ENCODE assay signal across 35 cellular contexts in genomic region chrX:31962256-31962655, GRCh38.
"Had no signal": no experiment of that assay in that cellular context is flagged by ENCODE, and none has a peak within 500 bp of the region (broad histone marks: within the 10 kb centered on the region; RNA-seq: fewer than 3 reads in every experiment).

No MANE protein-coding gene starts in this region.

- H3K4me3 ChIP-seq: MG63 had no signal

- H3K36me3 ChIP-seq: MG63 had no signal

- H3K9me3 ChIP-seq: MG63 had no signal

- H3K27me3 ChIP-seq: MG63 had no signal

- DNase-seq: Karpas-422, Kasumi-1, MG63, MM.1S, MV-4-11, NCI-H1048, NCI-H1092, NCI-H1092 treated with DMSO at 0.1 percent for 48 hours, NCI-H1105, NCI-H1105 treated with DMSO at 0.1 percent for 48 hours, NCI-H1417, NCI-H1417 treated with DMSO at 0.1 percent for 48 hours, NCI-H1436, NCI-H1436 treated with DMSO at 0.1 percent for 48 hours, NCI-H146, NCI-H1694, NCI-H1694 treated with DMSO at 0.1 percent for 48 hours, NCI-H187, NCI-H187 treated with DMSO at 0.1 percent for 48 hours, NCI-H1930, NCI-H2029, NCI-H2029 treated with DMSO at 0.1 percent for 48 hours, NCI-H2081, NCI-H2081 treated with DMSO at 0.1 percent for 48 hours, NCI-H2107, NCI-H2171, NCI-H2171 treated with DMSO at 0.1 percent for 48 hours, NCI-H2227 treated with DMSO at 0.1 percent for 48 hours, NCI-H226, NCI-H345, NCI-H446, NCI-H446 treated with DMSO at 0.1 percent for 48 hours, NCI-H510A, NCI-H510A treated with DMSO at 0.1 percent for 48 hours, NCI-H524 had no signal
